Comparison of ENCODE assay signal across 25 cellular contexts in genomic region chr11:78315724-78316123, GRCh38.
"Had no signal": no experiment of that assay in that cellular context is flagged by ENCODE, and none has a peak within 500 bp of the region (broad histone marks: within the 10 kb centered on the region; RNA-seq: fewer than 3 reads in every experiment).

No MANE protein-coding gene starts in this region.

- H3K9me3 ChIP-seq: esophagus squamous epithelium, gastroesophageal sphincter, left ventricle myocardium inferior, sigmoid colon, suprapubic skin, tibial artery, upper lobe of right lung, vagina had no signal

- H3K36me3 Mint-ChIP-seq: immature natural killer cell had no signal

- DNase-seq: cortex of kidney; effector memory CD8-positive, alpha-beta T cell; esophagus squamous epithelium; foreskin fibroblast; glutamatergic neuron; immature natural killer cell; left cardiac atrium; left ventricle myocardium inferior; mesenchymal stem cell; midbrain; naive B cell; posterior cingulate gyrus; sigmoid colon; stimulated activated CD4-positive, alpha-beta T cell treated with anti-CD3 and anti-CD28 coated beads, Interleukin-2, amount 100 ng/mL, for 24 hours; stimulated activated CD4-positive, alpha-beta T cell treated with anti-CD3 and anti-CD28 coated beads, Interleukin-4, amount 100 ng/mL, for 4 hours; stimulated activated naive CD4-positive, alpha-beta T cell; tibial artery; upper lobe of right lung had no signal

- H3K27me3 Mint-ChIP-seq: naive B cell had no signal

- FAIRE-seq: keratinocyte had no signal

- ATAC-seq: effector memory CD8-positive, alpha-beta T cell; gastroesophageal sphincter; left cardiac atrium; upper lobe of right lung had no signal

- H3K9me3 Mint-ChIP-seq: effector memory CD8-positive, alpha-beta T cell; immature natural killer cell; nephron had no signal

- H3K27me3 ChIP-seq: esophagus squamous epithelium, gastroesophageal sphincter, sigmoid colon, suprapubic skin, tibial artery, upper lobe of right lung, vagina had no signal

- H3K4me3 ChIP-seq: esophagus squamous epithelium, gastroesophageal sphincter, left ventricle myocardium inferior, lung, sigmoid colon, skin epidermis, suprapubic skin, tibial artery, upper lobe of right lung, vagina had no signal

- H3K27ac ChIP-seq: esophagus squamous epithelium, gastroesophageal sphincter, left ventricle myocardium inferior, sigmoid colon, skin epidermis, suprapubic skin, tibial artery, upper lobe of right lung, vagina had no signal

- H3K4me3 Mint-ChIP-seq: effector memory CD8-positive, alpha-beta T cell; immature natural killer cell; naive B cell; nephron had no signal

- H3K36me3 ChIP-seq: esophagus squamous epithelium, gastroesophageal sphincter, left ventricle myocardium inferior, sigmoid colon, suprapubic skin, tibial artery, upper lobe of right lung, vagina had no signal

- H3K4me1 Mint-ChIP-seq: immature natural killer cell had no signal

- H3K27ac Mint-ChIP-seq: effector memory CD8-positive, alpha-beta T cell; immature natural killer cell had no signal
